Comparison of ENCODE assay signal across 9 cellular contexts in genomic region chr1:8889925-8890785, GRCh38. TPM values are rescaled to one million over a fixed set of nuclear protein-coding genes. Genes with fewer than 3 reads are reported as not detected.
DNase-seq lines count a peak whose midpoint lies in the region; ATAC-seq and TF ChIP-seq lines count a peak whose summit lies in the region.
"Had no signal": no experiment of that assay in that cellular context is flagged by ENCODE, and none has a peak within 500 bp of the region (broad histone marks: within the 10 kb centered on the region; RNA-seq: fewer than 3 reads in every experiment).

No MANE protein-coding gene starts in this region.

- in situ Hi-C loops in IMR-90 (cut with MboI; ENCODE audit: low sequenced_read_pairs) = no loop called here

- no peak overlapping the region; the same call in 2 of the 3 replicates for H2BK15ac ChIP-seq in IMR-90 (ENCODE audit: low read depth, low read length)

- H3K79me1 ChIP-seq in IMR-90 (ENCODE audit: low read depth in 1 of 2, low read length in 2 of 2) = no peaks in the 10 kb centered on the region

- no TSS peak for BruUV-seq in IMR-90 (replicated peaks; lab: Mats Ljungman, UMichigan)

- H2BK5ac ChIP-seq in IMR-90 (ENCODE audit: low read depth, low read length, poor library complexity, severe bottlenecking) = peak overlapping the region; percentile 71

- intact Hi-C loops in IMR-90 (cut with micrococcal nuclease) (no loop called here), spleen (cut with DNase I; ENCODE audit: low total_unique reads) (no loop called here)

- CTCF ChIA-PET in IMR-90 (lab: Yijun Ruan, JAX) = interaction anchor here (0.6 kb wide), 1 partner anchor 177 kb away, joined by 6 read pairs; no protein-coding TSS in a partner anchor

- peaks cover 7% of the 10 kb centered on the region for H3K9me1 ChIP-seq in IMR-90 (ENCODE audit: insufficient read depth, low read length)

- H3K4ac ChIP-seq in IMR-90 (ENCODE audit: low read depth, low read length) = peak overlapping the region; percentile 57; the same call in 1 of the 2 replicates

- peaks cover 8% of the 10 kb centered on the region for H3K4me1 ChIP-seq in IMR-90 (ENCODE audit: control insufficient read depth, insufficient read depth, low read length)
- H3K4me1 ChIP-seq in hepatocyte (ENCODE audit: insufficient read depth) = peaks cover 7% of the 10 kb centered on the region
- peaks cover 0 to 29% (median 8%) of the 10 kb centered on the region in 6 donors for H3K4me1 ChIP-seq in spleen

- H3K23ac ChIP-seq in IMR-90 (ENCODE audit: low read depth, low read length) = no peak overlapping the region

- no peak overlapping the region for H4K5ac ChIP-seq in IMR-90 (ENCODE audit: low read depth, low read length)

- dilution Hi-C loops in IMR-90 (cut with HindIII; ENCODE audit: low sequenced_read_pairs, unreplicated experiment) = no loop called here

- POLR2A ChIA-PET in IMR-90 (lab: Charles Lee; ENCODE audit: unreplicated experiment) = interaction anchor here (0.6 to 0.7 kb wide), 2 partner anchors 13 to 24 kb away, joined by 4 read pairs; no protein-coding TSS in a partner anchor

- peak overlapping the region; percentile 22 for H3K27ac ChIP-seq in IMR-90 (ENCODE audit: insufficient read depth, low read length)
- H3K27ac ChIP-seq in hepatocyte = peak overlapping the region; percentile 62
- H3K27ac ChIP-seq in spleen = peak overlapping the region in 7 of 8 donors; percentile 25 to 73 (median 43)

- H4K8ac ChIP-seq in IMR-90 (ENCODE audit: low read depth in 2 of 2, low read length in 2 of 2) = peak overlapping the region in 1 of 2 experiments; percentile 39; a peak in 2 of 4 replicates

- 0 out of 2 replicates have a peak overlapping the region, but pooled peaks have one; percentile 7 for H3K18ac ChIP-seq in IMR-90 (ENCODE audit: low read depth, low read length)

- no peaks in the 10 kb centered on the region for H3K36me3 ChIP-seq in IMR-90 (ENCODE audit: control insufficient read depth, insufficient read depth, low read length)
- H3K36me3 ChIP-seq in hepatocyte (replicated peaks; ENCODE audit: insufficient read depth, low read depth) = no peaks in the 10 kb centered on the region
- no peaks in the 10 kb centered on the region for H3K36me3 ChIP-seq in spleen

- H3K4me2 ChIP-seq in IMR-90 (ENCODE audit: low read depth, low read length) (peak overlapping the region; percentile 60), hepatocyte (peak overlapping the region; percentile 61)

- DNase-seq in IMR-90 (peak; percentile 89), amniotic epithelial cell (ENCODE audit: low read depth) (peak; percentile 81), hepatocyte (ENCODE audit: low spot score) (no peak), spleen (no peak)
- no peak for DNase-seq in activated T-cell treated with anti-CD3 and anti-CD28 coated beads, Interleukin-2, amount 50 U/mL, for 48 hours

- ATAC-seq in IMR-90 (ENCODE audit: low read depth) (peak; percentile 92), HG03135 (IDR thresholded peaks at IDR 0.05; ENCODE audit: unreplicated experiment) (no peak), GM21619 (IDR thresholded peaks at IDR 0.05; ENCODE audit: unreplicated experiment) (no peak), GM21723 (IDR thresholded peaks at IDR 0.05; ENCODE audit: unreplicated experiment) (no peak)

- no peak for TF ChIP-seq RAD21 in IMR-90 (IDR thresholded peaks at IDR 0.05; ENCODE audit: low read length)

- H4K20me1 ChIP-seq in IMR-90 (ENCODE audit: insufficient read depth, low read length) (no peaks in the 10 kb centered on the region), hepatocyte (ENCODE audit: insufficient read depth, poor library complexity, severe bottlenecking) (no peaks in the 10 kb centered on the region)

- TF ChIP-seq CTCF in IMR-90 (conservative IDR thresholded peaks at IDR 0.05; ENCODE audit: low read depth, low read length) (no peak), hepatocyte (IDR thresholded peaks at IDR 0.05; ENCODE audit: poor library complexity) (no peak), spleen (IDR thresholded peaks at IDR 0.05 in 8 of 11, conservative IDR thresholded peaks at IDR 0.05 in 3 of 11) (no peak)

- H3K14ac ChIP-seq in IMR-90 (replicated peaks; ENCODE audit: low read depth, low read length) = 0 out of 2 replicates have a peak overlapping the region, but pooled peaks have one; percentile 11

- H3K9me2 ChIP-seq in hepatocyte (replicated peaks; ENCODE audit: insufficient read depth) = no peaks in the 10 kb centered on the region

- H3K27me3 ChIP-seq in IMR-90 (ENCODE audit: control insufficient read depth, insufficient read depth, low read length) (no peaks in the 10 kb centered on the region), hepatocyte (no peaks in the 10 kb centered on the region), spleen (replicated peaks in 1 of 7) (no peaks in the 10 kb centered on the region)

- H3K9ac ChIP-seq in IMR-90 (ENCODE audit: low read depth, low read length) = 0 out of 2 replicates have a peak overlapping the region, but pooled peaks have one; percentile 1

- H3K4me3 ChIP-seq in IMR-90 (ENCODE audit: insufficient read depth, low read depth, low read length) = peak overlapping the region; percentile 0; the same call in 1 of the 2 replicates
- no peak overlapping the region for H3K4me3 ChIP-seq in hepatocyte
- no peak overlapping the region for H3K4me3 ChIP-seq in spleen

- H2AK9ac ChIP-seq in IMR-90 (replicated peaks; ENCODE audit: low read depth, low read length, poor library complexity) = no peak overlapping the region

- no peaks in the 10 kb centered on the region for H3K9me3 ChIP-seq in IMR-90 (ENCODE audit: control insufficient read depth, insufficient read depth, low read length)
- no peaks in the 10 kb centered on the region for H3K9me3 ChIP-seq in hepatocyte (ENCODE audit: low read depth)
- no peaks in the 10 kb centered on the region for H3K9me3 ChIP-seq in spleen

- peak overlapping the region; percentile 80 for H2BK120ac ChIP-seq in IMR-90 (ENCODE audit: low read depth, low read length)

- no peaks in the 10 kb centered on the region for H3K79me2 ChIP-seq in hepatocyte

- H2AK5ac ChIP-seq in IMR-90 (ENCODE audit: low read depth, low read length) = no peak overlapping the region

- peak overlapping the region; percentile 64 for H4K91ac ChIP-seq in IMR-90 (ENCODE audit: insufficient read depth, low read depth, low read length)

- TF ChIP-seq POLR2A in IMR-90 (IDR thresholded peaks at IDR 0.05; ENCODE audit: low read depth, low read length) = no peak
- no peak for TF ChIP-seq POLR2A in spleen (IDR thresholded peaks at IDR 0.05)

- no CpG with 5 or more reads among the region's 18 CpGs for WGBS in IMR-90 (ENCODE audit: extremely low coverage in 2 of 2, insufficient read length in 1 of 2), 2 experiments
- 68% methylated on average over 18 of the region's 18 CpGs for WGBS in hepatocyte (ENCODE audit: low lambda C conversion rate, missing lambda C conversion rate)
- 49 to 70% (median 57%) methylated on average over 16 to 18 of the region's 18 CpGs for WGBS in spleen, 5 donors

- peak overlapping the region; percentile 70; the same call in 1 of the 2 replicates for H2BK20ac ChIP-seq in IMR-90 (ENCODE audit: low read depth, low read length)

- H2AFZ ChIP-seq in IMR-90 (replicated peaks; ENCODE audit: low read length, poor library complexity) (peak overlapping the region; percentile 77), hepatocyte (no peak overlapping the region)

- H3K56ac ChIP-seq in IMR-90 (ENCODE audit: extremely low read depth, insufficient read depth, low read length) = no peak overlapping the region

TF ChIP-seq in IMR-90, 13 proteins besides CTCF, POLR2A, EP300 and RAD21 (continues in another document):
- TF ChIP-seq CHD1 (IDR thresholded peaks at IDR 0.05; ENCODE audit: low read depth, low read length) (no peak), BHLHE40 (IDR thresholded peaks at IDR 0.05; ENCODE audit: low read depth, low read length) (no peak), USF2 (IDR thresholded peaks at IDR 0.05; ENCODE audit: low read depth, low read length) (no peak), MXI1 (IDR thresholded peaks at IDR 0.05; ENCODE audit: borderline replicate concordance, low read depth, low read length) (no peak), RCOR1 (IDR thresholded peaks at IDR 0.05; ENCODE audit: insufficient replicate concordance, low read length) (no peak), SMC3 (IDR thresholded peaks at IDR 0.05; ENCODE audit: low read depth, low read length) (no peak), MAZ (IDR thresholded peaks at IDR 0.05; ENCODE audit: borderline replicate concordance, low read depth, low read length) (no peak), MAFK (IDR thresholded peaks at IDR 0.05; ENCODE audit: low read depth, low read length) (no peak), NFE2L2 (IDR thresholded peaks at IDR 0.05; ENCODE audit: low read depth, low read length) (no peak), CEBPB (IDR thresholded peaks at IDR 0.05; ENCODE audit: low read depth, low read length) (no peak), RFX5 (IDR thresholded peaks at IDR 0.05; ENCODE audit: low read depth, low read length) (no peak)

RNA-seq across cellular contexts. Expression of gene ENO1, which starts 11.7 kb away (rescaled TPM):
- 2,952 and 3,643 TPM in 2 replicates for total RNA-seq in IMR-90 (2012; rRNA removed)
- polyA plus RNA-seq in IMR-90 (2012; rRNA removed) = 2,094 and 2,125 TPM in 2 replicates
- polyA plus RNA-seq in IMR-90 (2012; cell fraction: cytosol; rRNA removed) = 1,308 and 1,582 TPM in 2 replicates
- polyA plus RNA-seq in IMR-90 (2012; cell fraction: nucleus; rRNA removed; ENCODE audit: low replicate concordance) = 1,133 and 1,170 TPM in 2 replicates
- 580 and 659 TPM in 2 replicates for total RNA-seq in hepatocyte
- polyA plus RNA-seq in hepatocyte = 868 and 876 TPM in 2 replicates
- 100 to 1,000 TPM; 289 to 751 (median 408) TPM for total RNA-seq in spleen
- 100 to 1,000 TPM; 249 to 376 (median 357) TPM for polyA plus RNA-seq in spleen

RNA-seq across cellular contexts. Expression of gene CA6, which starts 55.5 kb away (rescaled TPM):
- total RNA-seq in IMR-90 (2012; rRNA removed) (not detected in 2 replicates), hepatocyte (not detected in 2 replicates), spleen (1 to 10 TPM in 1 of 7 donors, not detected in 6; 1.5 TPM)
- polyA plus RNA-seq in IMR-90 (2012; rRNA removed) (not detected in 2 replicates), hepatocyte (not detected in 2 replicates), spleen (under 1 TPM; 0.11 to 0.16 (median 0.11) TPM)
- not detected in 2 replicates for polyA plus RNA-seq in IMR-90 (2012; cell fraction: cytosol; rRNA removed)
- polyA plus RNA-seq in IMR-90 (2012; cell fraction: nucleus; rRNA removed; ENCODE audit: low replicate concordance) = not detected in 2 replicates
- total RNA-seq: kidney epithelial cell had no signal

Comparison
In these comparisons a context has a peak if more than half of its experiments do, and no peak if none do; other contexts are left out.
1. DNase-seq: peak in IMR-90 (single experiment) and amniotic epithelial cell (single experiment); none in hepatocyte (single experiment), spleen (single experiment) and activated T-cell treated with anti-CD3 and anti-CD28 coated beads, Interleukin-2, amount 50 U/mL, for 48 hours (0 of 2).
2. Peak in every context shown above with its lines, with median percentiles within 50 percentile points of each other: H3K27ac ChIP-seq.